In the genomic region with DNA sequence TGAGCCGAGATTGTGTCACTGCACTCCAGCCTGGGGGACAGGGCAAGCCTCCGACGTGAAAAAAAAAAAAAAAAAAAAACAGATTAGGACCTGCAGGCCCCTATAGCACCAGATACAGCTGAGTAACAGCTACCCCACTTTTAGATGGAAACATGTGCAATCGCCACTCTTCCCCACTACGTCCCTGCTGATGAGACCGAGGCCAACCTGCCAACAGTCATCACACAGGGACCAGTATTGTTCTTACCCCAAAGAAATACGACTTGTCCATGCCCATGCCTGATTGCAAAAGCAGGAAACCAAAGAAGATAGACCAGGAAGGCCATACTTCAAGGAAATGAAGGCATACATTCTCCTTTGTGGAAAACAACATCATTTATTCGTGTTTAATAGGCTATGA, we compare ENCODE assay signal across 14 cellular contexts. TPM values are rescaled to one million over a fixed set of nuclear protein-coding genes. Genes with fewer than 3 reads are reported as not detected.
DNase-seq lines count a peak whose midpoint lies in the region; ATAC-seq and TF ChIP-seq lines count a peak whose summit lies in the region.
"Had no signal": no experiment of that assay in that cellular context is flagged by ENCODE, and none has a peak within 500 bp of the region (broad histone marks: within the 10 kb centered on the region; RNA-seq: fewer than 3 reads in every experiment).

No MANE protein-coding gene starts in this region.

- DNase-seq in right atrium auricular region (ENCODE audit: low spot score) (no peak), Right ventricle myocardium superior (no peak), endodermal cell (no peak), neural progenitor cell (ENCODE audit: low spot score) (no peak), DMS53 (lab: John Stamatoyannopoulos, UW) (no peak), uterus (no peak), NAMALWA (ENCODE audit: low spot score) (no peak), GOT3 (lab: John Stamatoyannopoulos, UW) (no peak)
- DNase-seq: activated naive CD4-positive, alpha-beta T cell treated with anti-CD3 and anti-CD28 coated beads, Interleukin-2, amount 50 U/mL, for 16 hours; GF-D8; MM.1S; NCI-H2029 treated with DMSO at 0.1 percent for 48 hours; NCI-H69; SW 1271 had no signal

- H3K9ac ChIP-seq in endodermal cell (ENCODE audit: extremely low read depth, low read length, poor library complexity, severe bottlenecking) (no peak overlapping the region), neural progenitor cell (no peak overlapping the region)

- H3K4me2 ChIP-seq in neural progenitor cell = no peak overlapping the region

- no peak for TF ChIP-seq POLR2A in uterus (IDR thresholded peaks at IDR 0.05)

- H3K4me3 ChIP-seq in right atrium auricular region = no peak overlapping the region
- no peak overlapping the region for H3K4me3 ChIP-seq in endodermal cell (ENCODE audit: low read length)
- H3K4me3 ChIP-seq in neural progenitor cell = no peak overlapping the region
- no peak overlapping the region for H3K4me3 ChIP-seq in uterus

- peaks cover 63% of the 10 kb centered on the region for H3F3A ChIP-seq in neural progenitor cell (ENCODE audit: low read depth)

- H3K79me2 ChIP-seq in neural progenitor cell (ENCODE audit: low read depth) = peaks cover 100% of the 10 kb centered on the region

- no peak for ATAC-seq in Right ventricle myocardium superior (ENCODE audit: poor library complexity)

- H3K27me3 ChIP-seq in right atrium auricular region (no peaks in the 10 kb centered on the region), endodermal cell (ENCODE audit: control insufficient read depth, insufficient read depth, low read length, poor library complexity, severe bottlenecking) (no peaks in the 10 kb centered on the region), neural progenitor cell (no peaks in the 10 kb centered on the region), uterus (no peaks in the 10 kb centered on the region)

- WGBS in endodermal cell (ENCODE audit: insufficient coverage in 1 of 2, insufficient read length in 1 of 2), 2 experiments = 90 to 100% methylated on average over 5 to 8 of the region's 8 CpGs

- peak overlapping the region; percentile 0 for H3K27ac Mint-ChIP-seq in endodermal cell
- H3K27ac Mint-ChIP-seq in neural progenitor cell = no peak overlapping the region

- H3K9me3 Mint-ChIP-seq in endodermal cell = no peaks in the 10 kb centered on the region
- no peaks in the 10 kb centered on the region for H3K9me3 Mint-ChIP-seq in neural progenitor cell

- H4K20me1 ChIP-seq in neural progenitor cell (ENCODE audit: low read depth) = peaks cover 51% of the 10 kb centered on the region

- H3K4me3 Mint-ChIP-seq in endodermal cell = no peak overlapping the region
- H3K4me3 Mint-ChIP-seq in neural progenitor cell = no peak overlapping the region

- H3K27me3 Mint-ChIP-seq in endodermal cell (ENCODE audit: insufficient read depth) (no peaks in the 10 kb centered on the region), neural progenitor cell (ENCODE audit: insufficient read depth, low read depth) (no peaks in the 10 kb centered on the region)

- intact Hi-C loops in Right ventricle myocardium superior (cut with DNase I) (no loop called here), uterus (cut with DNase I; ENCODE audit: low total_unique reads) (no loop called here)

- TF ChIP-seq CTCF in right atrium auricular region (IDR thresholded peaks at IDR 0.05) (no peak), endodermal cell (conservative IDR thresholded peaks at IDR 0.05) (no peak), neural progenitor cell (IDR thresholded peaks at IDR 0.05) (no peak), uterus (IDR thresholded peaks at IDR 0.05) (no peak)

- H3K4me1 Mint-ChIP-seq in endodermal cell (peaks cover 31% of the 10 kb centered on the region), neural progenitor cell (peaks cover 41% of the 10 kb centered on the region)

- no peaks in the 10 kb centered on the region for H3K9me3 ChIP-seq in right atrium auricular region
- H3K9me3 ChIP-seq in endodermal cell (ENCODE audit: control insufficient read depth, low read length) = no peaks in the 10 kb centered on the region
- no peaks in the 10 kb centered on the region for H3K9me3 ChIP-seq in neural progenitor cell (ENCODE audit: low read depth)
- H3K9me3 ChIP-seq in uterus = no peaks in the 10 kb centered on the region

- H3K36me3 ChIP-seq in right atrium auricular region = peaks cover 28% of the 10 kb centered on the region
- H3K36me3 ChIP-seq in endodermal cell (ENCODE audit: control insufficient read depth, insufficient read depth, low read length) = peaks cover 62% of the 10 kb centered on the region
- no peaks in the 10 kb centered on the region for H3K36me3 ChIP-seq in neural progenitor cell
- H3K36me3 ChIP-seq in uterus = no peaks in the 10 kb centered on the region

- H3K27ac ChIP-seq in right atrium auricular region (peak overlapping the region; percentile 38 to 59), endodermal cell (ENCODE audit: low read depth, low read length) (no peak overlapping the region), neural progenitor cell (peak overlapping the region; percentile 82), uterus (no peak overlapping the region)

- H3K4me1 ChIP-seq in right atrium auricular region (peaks cover 0 to 48% of the 10 kb centered on the region in 2 donors), endodermal cell (ENCODE audit: control insufficient read depth, insufficient read depth, low read length) (no peaks in the 10 kb centered on the region), neural progenitor cell (peaks cover 50% of the 10 kb centered on the region), uterus (peaks cover 0 to 10% of the 10 kb centered on the region in 2 donors)

- peaks cover 58% of the 10 kb centered on the region for H3K36me3 Mint-ChIP-seq in endodermal cell (ENCODE audit: low read depth)
- peaks cover 24% of the 10 kb centered on the region for H3K36me3 Mint-ChIP-seq in neural progenitor cell

- H2AFZ ChIP-seq in neural progenitor cell (replicated peaks) = no peak overlapping the region

RNA-seq across cellular contexts. Expression of gene ZMYND8, which starts 45.8 kb away (rescaled TPM):
- total RNA-seq in right atrium auricular region (10 to 100 TPM; 22.0 to 35.3 TPM), Right ventricle myocardium superior (37.7 TPM), endodermal cell (10 to 100 TPM; 85.0 to 99.9 TPM), neural progenitor cell (ENCODE audit: low replicate concordance) (59.0 and 59.4 TPM in 2 replicates), uterus (10 to 100 TPM; 10.2 to 26.7 (median 16.0) TPM)
- polyA plus RNA-seq in endodermal cell (2013, experiment 1 of 2) = 47.1 TPM
- polyA plus RNA-seq in endodermal cell (2013, experiment 2 of 2) = 46.3 TPM

Comparison
In these comparisons a context has a peak if more than half of its experiments do, and no peak if none do; other contexts are left out.
1. H3K27ac ChIP-seq: peak in right atrium auricular region (2 of 2) and neural progenitor cell (single experiment); none in endodermal cell (single experiment) and uterus (0 of 2).